Comparison of ENCODE assay signal across 18 cellular contexts in the genomic region with DNA sequence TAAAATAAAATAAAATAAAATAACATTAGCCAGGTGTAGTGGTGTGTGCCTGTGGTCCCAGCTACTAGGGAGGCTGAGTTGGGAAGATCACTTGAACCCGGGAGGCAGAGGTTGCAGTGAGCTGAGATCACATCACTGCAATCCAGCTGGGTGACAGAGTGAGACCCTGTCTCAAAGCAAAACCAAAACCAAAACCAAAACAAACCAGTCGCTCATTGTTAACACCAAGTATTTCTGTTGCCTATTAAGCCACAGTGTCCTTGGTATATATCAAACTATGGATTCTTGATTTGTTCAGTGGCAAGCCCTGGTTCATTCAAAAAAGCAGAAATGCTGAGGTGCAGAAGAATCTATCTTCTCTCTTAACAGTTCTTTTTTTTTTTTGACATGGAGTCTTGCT.
DNase-seq lines count a peak whose midpoint lies in the region; TF ChIP-seq lines count a peak whose summit lies in the region.
"Had no signal": no experiment of that assay in that cellular context is flagged by ENCODE, and none has a peak within 500 bp of the region (broad histone marks: within the 10 kb centered on the region; RNA-seq: fewer than 3 reads in every experiment).

No MANE protein-coding gene starts in this region.

- H3K9ac ChIP-seq in MM.1S (ENCODE audit: low read length) = no peak overlapping the region

- in situ Hi-C loops in transverse colon (cut with MboI; ENCODE audit: low pct_ligation_motif_present in 1 of 4, low pct_unique_long_range_greater_than_20kb in 1 of 4, low sequenced_read_pairs in 3 of 4) = no loop called here

- H3K36me3 ChIP-seq in MM.1S (replicated peaks; ENCODE audit: insufficient read depth, low read length) = no peaks in the 10 kb centered on the region
- no peaks in the 10 kb centered on the region for H3K36me3 ChIP-seq in transverse colon
- H3K36me3 ChIP-seq: vagina had no signal

- peak overlapping the region; percentile 85 for H3K27ac Mint-ChIP-seq in activated naive CD4-positive, alpha-beta T cell treated with anti-CD3 and anti-CD28 coated beads, Interleukin-2, amount 10 ng/mL, durations not matched to agents 7 days and 5 days
- H3K27ac Mint-ChIP-seq in activated T-helper 2 cell treated with anti-CD3 and anti-CD28 coated beads, Interferon-gamma antibody, Interleukin-2, Interleukin-4, amounts not matched to agents 10 μg/mL and 5 μg/mL and 100 μg/mL, durations not matched to agents 14 hours and 24 hours and 36 hours = peak overlapping the region; percentile 67
- H3K27ac Mint-ChIP-seq: CD8-positive, alpha-beta T cell had no signal

- no peak for TF ChIP-seq CTCF in MM.1S (IDR thresholded peaks at IDR 0.05; ENCODE audit: low read length)
- no peak for TF ChIP-seq CTCF in transverse colon (IDR thresholded peaks at IDR 0.05)

- no peaks in the 10 kb centered on the region for H4K20me1 ChIP-seq in MM.1S (ENCODE audit: insufficient read depth, low read length)

- no peak overlapping the region for H3K4me2 ChIP-seq in MM.1S (ENCODE audit: low read depth, low read length)

- no peaks in the 10 kb centered on the region for H3K27me3 Mint-ChIP-seq in activated naive CD4-positive, alpha-beta T cell treated with anti-CD3 and anti-CD28 coated beads, Interleukin-2, amount 10 ng/mL, durations not matched to agents 7 days and 5 days
- no peaks in the 10 kb centered on the region for H3K27me3 Mint-ChIP-seq in activated T-helper 2 cell treated with anti-CD3 and anti-CD28 coated beads, Interferon-gamma antibody, Interleukin-2, Interleukin-4, amounts not matched to agents 10 μg/mL and 5 μg/mL and 100 μg/mL, durations not matched to agents 14 hours and 24 hours and 36 hours (ENCODE audit: low read depth)

- no peaks in the 10 kb centered on the region for H3K9me3 Mint-ChIP-seq in activated naive CD4-positive, alpha-beta T cell treated with anti-CD3 and anti-CD28 coated beads, Interleukin-2, amount 10 ng/mL, durations not matched to agents 7 days and 5 days
- H3K9me3 Mint-ChIP-seq in activated T-helper 2 cell treated with anti-CD3 and anti-CD28 coated beads, Interferon-gamma antibody, Interleukin-2, Interleukin-4, amounts not matched to agents 10 μg/mL and 5 μg/mL and 100 μg/mL, durations not matched to agents 14 hours and 24 hours and 36 hours = no peaks in the 10 kb centered on the region
- H3K9me3 Mint-ChIP-seq: CD8-positive, alpha-beta T cell had no signal

- H2AFZ ChIP-seq in MM.1S (ENCODE audit: low read length) = no peak overlapping the region

- no peak for TF ChIP-seq POLR2A in transverse colon (IDR thresholded peaks at IDR 0.05)

- no peak overlapping the region for H3K4me3 Mint-ChIP-seq in activated naive CD4-positive, alpha-beta T cell treated with anti-CD3 and anti-CD28 coated beads, Interleukin-2, amount 10 ng/mL, durations not matched to agents 7 days and 5 days
- H3K4me3 Mint-ChIP-seq in activated T-helper 2 cell treated with anti-CD3 and anti-CD28 coated beads, Interferon-gamma antibody, Interleukin-2, Interleukin-4, amounts not matched to agents 10 μg/mL and 5 μg/mL and 100 μg/mL, durations not matched to agents 14 hours and 24 hours and 36 hours (ENCODE audit: low read depth) = no peak overlapping the region
- H3K4me3 Mint-ChIP-seq: CD8-positive, alpha-beta T cell had no signal

- no peaks in the 10 kb centered on the region for H3K9me2 ChIP-seq in MM.1S (replicated peaks; ENCODE audit: insufficient read depth, low read length)

- no peak for TF ChIP-seq EP300 in transverse colon (IDR thresholded peaks at IDR 0.05; ENCODE audit: low read depth)

- H3K36me3 Mint-ChIP-seq in activated naive CD4-positive, alpha-beta T cell treated with anti-CD3 and anti-CD28 coated beads, Interleukin-2, amount 10 ng/mL, durations not matched to agents 7 days and 5 days = peaks cover 11% of the 10 kb centered on the region
- H3K36me3 Mint-ChIP-seq in activated T-helper 2 cell treated with anti-CD3 and anti-CD28 coated beads, Interferon-gamma antibody, Interleukin-2, Interleukin-4, amounts not matched to agents 10 μg/mL and 5 μg/mL and 100 μg/mL, durations not matched to agents 14 hours and 24 hours and 36 hours (ENCODE audit: low read depth) = peaks cover 4% of the 10 kb centered on the region

- CTCF ChIA-PET in activated naive CD4-positive, alpha-beta T cell treated with anti-CD3 and anti-CD28 coated beads, Interleukin-2, amount 10 ng/mL, durations not matched to agents 7 days and 5 days (lab: Charles Lee) = no interaction called here

- H3F3A ChIP-seq in MM.1S (ENCODE audit: insufficient read depth, low read length) = peaks cover 32% of the 10 kb centered on the region

- H3K4me1 Mint-ChIP-seq in activated naive CD4-positive, alpha-beta T cell treated with anti-CD3 and anti-CD28 coated beads, Interleukin-2, amount 10 ng/mL, durations not matched to agents 7 days and 5 days = peaks cover 45% of the 10 kb centered on the region
- H3K4me1 Mint-ChIP-seq in activated T-helper 2 cell treated with anti-CD3 and anti-CD28 coated beads, Interferon-gamma antibody, Interleukin-2, Interleukin-4, amounts not matched to agents 10 μg/mL and 5 μg/mL and 100 μg/mL, durations not matched to agents 14 hours and 24 hours and 36 hours (ENCODE audit: low read depth) = peaks cover 36% of the 10 kb centered on the region

- H3K27ac ChIP-seq in MM.1S (ENCODE audit: low read length) (no peak overlapping the region), transverse colon (no peak overlapping the region)
- H3K27ac ChIP-seq: vagina had no signal

- H3K27me3 ChIP-seq in MM.1S (replicated peaks; ENCODE audit: insufficient read depth, low read length) = no peaks in the 10 kb centered on the region
- H3K27me3 ChIP-seq in transverse colon = no peaks in the 10 kb centered on the region
- H3K27me3 ChIP-seq: vagina had no signal

- H3K4me3 ChIP-seq in MM.1S (ENCODE audit: low read length) (no peak overlapping the region), transverse colon (no peak overlapping the region)
- H3K4me3 ChIP-seq: vagina had no signal

- no peak for DNase-seq in activated naive CD4-positive, alpha-beta T cell treated with anti-CD3 and anti-CD28 coated beads, Interleukin-2, amount 10 ng/mL, durations not matched to agents 7 days and 5 days
- no peak for DNase-seq in activated naive CD4-positive, alpha-beta T cell treated with anti-CD3 and anti-CD28 coated beads, Interleukin-2, amount 50 U/mL, for 16 hours
- DNase-seq in MM.1S (peak; percentile 20), AG08395 (ENCODE audit: low spot score) (no peak), transverse colon (no peak), inferior parietal cortex (ENCODE audit: extremely low spot score) (no peak)
- no peak for DNase-seq in activated T-helper 2 cell treated with anti-CD3 and anti-CD28 coated beads, Interferon-gamma antibody, Interleukin-2, Interleukin-4, amounts not matched to agents 10 μg/mL and 5 μg/mL and 100 μg/mL, durations not matched to agents 14 hours and 24 hours and 36 hours (ENCODE audit: low spot score)
- DNase-seq: activated CD4-positive, alpha-beta T cell treated with anti-CD3 and anti-CD28 coated beads for 1 hour; activated gamma-delta T cell; CD8-positive, alpha-beta T cell; DMS153; GF-D8; mesendoderm; NCI-H1105; NCI-H524; occipital lobe; T1000 had no signal

- intact Hi-C loops in activated T-helper 2 cell treated with anti-CD3 and anti-CD28 coated beads, Interferon-gamma antibody, Interleukin-2, Interleukin-4, amounts not matched to agents 10 μg/mL and 5 μg/mL and 100 μg/mL, durations not matched to agents 14 hours and 24 hours and 36 hours (cut with micrococcal nuclease) = loop anchor here (5.0 kb wide), 1 partner anchor 66 kb away; a partner anchor contains a TSS
- intact Hi-C loops in transverse colon (cut with DNase I; ENCODE audit: low total_unique reads) = no loop called here

- H3K9me3 ChIP-seq in MM.1S (replicated peaks; ENCODE audit: insufficient read depth, low read length) (no peaks in the 10 kb centered on the region), transverse colon (no peaks in the 10 kb centered on the region)
- H3K9me3 ChIP-seq: vagina had no signal

- whole genome bisulfite sequencing in transverse colon (ENCODE audit: low coverage in 1 of 2), 2 donors = 64 to 65% methylated on average over 2 of the region's 2 CpGs

- H3K4me1 ChIP-seq in MM.1S (ENCODE audit: low read length) (peaks cover 51% of the 10 kb centered on the region), transverse colon (peaks cover 22 to 42% (median 34%) of the 10 kb centered on the region in 4 donors)

- peaks cover 54% of the 10 kb centered on the region for H3K79me2 ChIP-seq in MM.1S (ENCODE audit: low read length)
